In genomic region chr20:31843288-31843687, GRCh38 we compare ENCODE assay signal across 1 cellular context.
TF ChIP-seq lines count a peak whose summit lies in the region.

No MANE protein-coding gene starts in this region.

TF ChIP-seq in K562, 482 proteins besides CTCF, POLR2A, EP300 and RAD21:
- TF ChIP-seq FOXA1 (IDR thresholded peaks at IDR 0.05; ENCODE audit: borderline replicate concordance) (no peak), ZSCAN32 (CRISPR knock-in tag; IDR thresholded peaks at IDR 0.05) (no peak), ZBTB34 (CRISPR knock-in tag; IDR thresholded peaks at IDR 0.05) (no peak), VEZF1 (CRISPR knock-in tag; IDR thresholded peaks at IDR 0.05) (no peak), CHD4 (IDR thresholded peaks at IDR 0.05; ENCODE audit: insufficient read depth, insufficient replicate concordance, low read depth, low read length, poor library complexity, severe bottlenecking) (no peak), NR2C2 (CRISPR knock-in tag; IDR thresholded peaks at IDR 0.05) (no peak), NR2C2 (tag; IDR thresholded peaks at IDR 0.05) (0 out of 2 replicates have a peak, but pooled peaks have one; percentile 54), TCF7L2 (IDR thresholded peaks at IDR 0.05; ENCODE audit: low read depth, low read length) (no peak), RCOR1 (IDR thresholded peaks at IDR 0.05; ENCODE audit: borderline replicate concordance in 1 of 2, low read depth in 2 of 2, low read length in 2 of 2) (no peak), NR2C1 (IDR thresholded peaks at IDR 0.05) (peak; percentile 76), NR2C1 (tag; IDR thresholded peaks at IDR 0.05) (peak; percentile 71)
- TF ChIP-seq, protein P1, sequence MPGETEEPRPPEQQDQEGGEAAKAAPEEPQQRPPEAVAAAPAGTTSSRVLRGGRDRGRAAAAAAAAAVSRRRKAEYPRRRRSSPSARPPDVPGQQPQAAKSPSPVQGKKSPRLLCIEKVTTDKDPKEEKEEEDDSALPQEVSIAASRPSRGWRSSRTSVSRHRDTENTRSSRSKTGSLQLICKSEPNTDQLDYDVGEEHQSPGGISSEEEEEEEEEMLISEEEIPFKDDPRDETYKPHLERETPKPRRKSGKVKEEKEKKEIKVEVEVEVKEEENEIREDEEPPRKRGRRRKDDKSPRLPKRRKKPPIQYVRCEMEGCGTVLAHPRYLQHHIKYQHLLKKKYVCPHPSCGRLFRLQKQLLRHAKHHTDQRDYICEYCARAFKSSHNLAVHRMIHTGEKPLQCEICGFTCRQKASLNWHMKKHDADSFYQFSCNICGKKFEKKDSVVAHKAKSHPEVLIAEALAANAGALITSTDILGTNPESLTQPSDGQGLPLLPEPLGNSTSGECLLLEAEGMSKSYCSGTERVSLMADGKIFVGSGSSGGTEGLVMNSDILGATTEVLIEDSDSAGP (CRISPR knock-in tag; IDR thresholded peaks at IDR 0.05) = no peak
